1 cellular context compared by ENCODE assay signal in genomic region chr10:50623299-50624153, GRCh38.
TF ChIP-seq lines count a peak whose summit lies in the region.

TSS of gene SGMS1 (minus strand) at chr10:50623956. CDS start at chr10:50344114, 279,842 bp downstream.

TF ChIP-seq in HepG2, 621 proteins besides CTCF, POLR2A, EP300 and RAD21 (continued from another document and continues in another):
- TF ChIP-seq, protein P1, sequence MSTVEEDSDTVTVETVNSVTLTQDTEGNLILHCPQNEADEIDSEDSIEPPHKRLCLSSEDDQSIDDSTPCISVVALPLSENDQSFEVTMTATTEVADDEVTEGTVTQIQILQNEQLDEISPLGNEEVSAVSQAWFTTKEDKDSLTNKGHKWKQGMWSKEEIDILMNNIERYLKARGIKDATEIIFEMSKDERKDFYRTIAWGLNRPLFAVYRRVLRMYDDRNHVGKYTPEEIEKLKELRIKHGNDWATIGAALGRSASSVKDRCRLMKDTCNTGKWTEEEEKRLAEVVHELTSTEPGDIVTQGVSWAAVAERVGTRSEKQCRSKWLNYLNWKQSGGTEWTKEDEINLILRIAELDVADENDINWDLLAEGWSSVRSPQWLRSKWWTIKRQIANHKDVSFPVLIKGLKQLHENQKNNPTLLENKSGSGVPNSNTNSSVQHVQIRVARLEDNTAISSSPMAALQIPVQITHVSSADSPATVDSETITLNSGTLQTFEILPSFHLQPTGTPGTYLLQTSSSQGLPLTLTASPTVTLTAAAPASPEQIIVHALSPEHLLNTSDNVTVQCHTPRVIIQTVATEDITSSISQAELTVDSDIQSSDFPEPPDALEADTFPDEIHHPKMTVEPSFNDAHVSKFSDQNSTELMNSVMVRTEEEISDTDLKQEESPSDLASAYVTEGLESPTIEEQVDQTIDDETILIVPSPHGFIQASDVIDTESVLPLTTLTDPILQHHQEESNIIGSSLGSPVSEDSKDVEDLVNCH (CRISPR knock-in tag; IDR thresholded peaks at IDR 0.05): no peak
- TF ChIP-seq SYNCRIP (IDR thresholded peaks at IDR 0.05; ENCODE audit: insufficient read depth, low read depth, low read length): no peak
- TF ChIP-seq, protein P2, sequence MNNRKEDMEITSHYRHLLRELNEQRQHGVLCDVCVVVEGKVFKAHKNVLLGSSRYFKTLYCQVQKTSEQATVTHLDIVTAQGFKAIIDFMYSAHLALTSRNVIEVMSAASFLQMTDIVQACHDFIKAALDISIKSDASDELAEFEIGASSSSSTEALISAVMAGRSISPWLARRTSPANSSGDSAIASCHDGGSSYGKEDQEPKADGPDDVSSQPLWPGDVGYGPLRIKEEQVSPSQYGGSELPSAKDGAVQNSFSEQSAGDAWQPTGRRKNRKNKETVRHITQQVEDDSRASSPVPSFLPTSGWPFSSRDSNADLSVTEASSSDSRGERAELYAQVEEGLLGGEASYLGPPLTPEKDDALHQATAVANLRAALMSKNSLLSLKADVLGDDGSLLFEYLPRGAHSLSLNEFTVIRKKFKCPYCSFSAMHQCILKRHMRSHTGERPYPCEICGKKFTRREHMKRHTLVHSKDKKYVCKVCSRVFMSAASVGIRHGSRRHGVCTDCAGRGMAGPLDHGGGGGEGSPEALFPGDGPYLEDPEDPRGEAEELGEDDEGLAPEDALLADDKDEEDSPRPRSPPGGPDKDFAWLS (CRISPR knock-in tag; IDR thresholded peaks at IDR 0.05; ENCODE audit: borderline replicate concordance): no peak
- TF ChIP-seq ZBTB7B (CRISPR knock-in tag; IDR thresholded peaks at IDR 0.05): no peak
- peak; percentile 16; the same call in 1 of the 2 replicates for TF ChIP-seq ZNF224 (CRISPR knock-in tag; IDR thresholded peaks at IDR 0.05)
- TF ChIP-seq ZNF484 (CRISPR knock-in tag; IDR thresholded peaks at IDR 0.05; ENCODE audit: borderline replicate concordance, low read depth): no peak
- peak; percentile 68; the same call in 1 of the 2 replicates for TF ChIP-seq TAF1 (CRISPR knock-in tag; IDR thresholded peaks at IDR 0.05)
- TF ChIP-seq TERF1 (CRISPR knock-in tag; IDR thresholded peaks at IDR 0.05): no peak
- TF ChIP-seq ZNF468 (CRISPR knock-in tag; IDR thresholded peaks at IDR 0.05): no peak
- peak; percentile 57 for TF ChIP-seq POLR2AphosphoS5 (IDR thresholded peaks at IDR 0.05; ENCODE audit: low read depth, low read length)
- TF ChIP-seq ZSCAN29 (CRISPR knock-in tag; conservative IDR thresholded peaks at IDR 0.05): 0 out of 2 replicates have a peak, but pooled peaks have one; percentile 27
- 0 out of 2 replicates have a peak, but pooled peaks have one; percentile 27 for TF ChIP-seq RXRB (CRISPR knock-in tag; IDR thresholded peaks at IDR 0.05; ENCODE audit: borderline replicate concordance)
- TF ChIP-seq ZNF878 (CRISPR knock-in tag; IDR thresholded peaks at IDR 0.05): 0 out of 2 replicates have a peak, but pooled peaks have one; percentile 5
- no peak for TF ChIP-seq CREM (IDR thresholded peaks at IDR 0.05)
- TF ChIP-seq CREM (CRISPR knock-in tag; IDR thresholded peaks at IDR 0.05): no peak
- TF ChIP-seq, protein P3, sequence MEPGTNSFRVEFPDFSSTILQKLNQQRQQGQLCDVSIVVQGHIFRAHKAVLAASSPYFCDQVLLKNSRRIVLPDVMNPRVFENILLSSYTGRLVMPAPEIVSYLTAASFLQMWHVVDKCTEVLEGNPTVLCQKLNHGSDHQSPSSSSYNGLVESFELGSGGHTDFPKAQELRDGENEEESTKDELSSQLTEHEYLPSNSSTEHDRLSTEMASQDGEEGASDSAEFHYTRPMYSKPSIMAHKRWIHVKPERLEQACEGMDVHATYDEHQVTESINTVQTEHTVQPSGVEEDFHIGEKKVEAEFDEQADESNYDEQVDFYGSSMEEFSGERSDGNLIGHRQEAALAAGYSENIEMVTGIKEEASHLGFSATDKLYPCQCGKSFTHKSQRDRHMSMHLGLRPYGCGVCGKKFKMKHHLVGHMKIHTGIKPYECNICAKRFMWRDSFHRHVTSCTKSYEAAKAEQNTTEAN (CRISPR knock-in tag; conservative IDR thresholded peaks at IDR 0.05): no peak; the same call in 1 of the 2 replicates
- TF ChIP-seq ZNF652 (CRISPR knock-in tag; IDR thresholded peaks at IDR 0.05; ENCODE audit: borderline replicate concordance, low read depth): no peak
- no peak for TF ChIP-seq PLSCR1 (CRISPR knock-in tag; IDR thresholded peaks at IDR 0.05; ENCODE audit: borderline replicate concordance)
- no peak for TF ChIP-seq ZBTB21 (CRISPR knock-in tag; IDR thresholded peaks at IDR 0.05)
- no peak for TF ChIP-seq ZFP36 (IDR thresholded peaks at IDR 0.05; ENCODE audit: borderline replicate concordance, low read depth, low read length, partially characterized antibody)
- no peak for TF ChIP-seq HHEX (CRISPR knock-in tag; IDR thresholded peaks at IDR 0.05)
- no peak for TF ChIP-seq DNMT3B (CRISPR knock-in tag; conservative IDR thresholded peaks at IDR 0.05)
- no peak for TF ChIP-seq ZNF282 (IDR thresholded peaks at IDR 0.05; ENCODE audit: partially characterized antibody)
- TF ChIP-seq HNF4A (CRISPR knock-in tag; IDR thresholded peaks at IDR 0.05): no peak
- TF ChIP-seq TP53 (CRISPR knock-in tag; conservative IDR thresholded peaks at IDR 0.05): no peak
- TF ChIP-seq FIP1L1 (IDR thresholded peaks at IDR 0.05; ENCODE audit: borderline replicate concordance, insufficient read depth, low read depth, low read length): no peak
- TF ChIP-seq ZNF121 (CRISPR knock-in tag; IDR thresholded peaks at IDR 0.05): no peak
- peak; percentile 78; the same call in 1 of the 2 replicates for TF ChIP-seq NAIF1 (CRISPR knock-in tag; IDR thresholded peaks at IDR 0.05; ENCODE audit: borderline replicate concordance)
- TF ChIP-seq MAFK (conservative IDR thresholded peaks at IDR 0.05 in 1 of 2, IDR thresholded peaks at IDR 0.05 in 1 of 2; ENCODE audit: low read length in 2 of 2): no peak
- peak; percentile 73; the same call in 1 of the 2 replicates for TF ChIP-seq HDAC1 (CRISPR knock-in tag; IDR thresholded peaks at IDR 0.05)
- TF ChIP-seq, protein P4, sequence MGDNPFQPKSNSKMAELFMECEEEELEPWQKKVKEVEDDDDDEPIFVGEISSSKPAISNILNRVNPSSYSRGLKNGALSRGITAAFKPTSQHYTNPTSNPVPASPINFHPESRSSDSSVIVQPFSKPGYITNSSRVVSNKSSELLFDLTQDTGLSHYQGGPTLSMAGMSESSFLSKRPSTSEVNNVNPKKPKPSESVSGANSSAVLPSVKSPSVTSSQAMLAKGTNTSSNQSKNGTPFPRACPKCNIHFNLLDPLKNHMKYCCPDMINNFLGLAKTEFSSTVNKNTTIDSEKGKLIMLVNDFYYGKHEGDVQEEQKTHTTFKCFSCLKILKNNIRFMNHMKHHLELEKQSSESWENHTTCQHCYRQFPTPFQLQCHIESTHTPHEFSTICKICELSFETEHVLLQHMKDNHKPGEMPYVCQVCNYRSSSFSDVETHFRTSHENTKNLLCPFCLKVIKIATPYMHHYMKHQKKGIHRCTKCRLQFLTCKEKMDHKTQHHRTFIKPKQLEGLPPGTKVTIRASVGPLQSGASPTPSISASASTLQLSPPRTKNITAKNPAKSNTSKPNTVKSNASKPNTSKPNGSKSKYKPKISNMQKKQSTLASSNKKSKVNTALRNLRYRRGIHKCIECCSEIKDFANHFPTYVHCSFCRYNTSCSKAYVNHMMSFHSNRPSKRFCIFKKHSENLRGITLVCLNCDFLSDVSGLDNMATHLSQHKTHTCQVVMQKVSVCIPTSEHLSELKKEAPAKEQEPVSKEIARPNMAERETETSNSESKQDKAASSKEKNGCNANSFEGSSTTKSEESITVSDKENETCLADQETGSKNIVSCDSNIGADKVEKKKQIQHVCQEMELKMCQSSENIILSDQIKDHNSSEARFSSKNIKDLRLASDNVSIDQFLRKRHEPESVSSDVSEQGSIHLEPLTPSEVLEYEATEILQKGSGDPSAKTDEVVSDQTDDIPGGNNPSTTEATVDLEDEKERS (CRISPR knock-in tag; IDR thresholded peaks at IDR 0.05): no peak
- TF ChIP-seq ZSCAN22 (CRISPR knock-in tag; IDR thresholded peaks at IDR 0.05): no peak
- TF ChIP-seq ZNF143 (CRISPR knock-in tag; IDR thresholded peaks at IDR 0.05): no peak
- TF ChIP-seq, protein P5, sequence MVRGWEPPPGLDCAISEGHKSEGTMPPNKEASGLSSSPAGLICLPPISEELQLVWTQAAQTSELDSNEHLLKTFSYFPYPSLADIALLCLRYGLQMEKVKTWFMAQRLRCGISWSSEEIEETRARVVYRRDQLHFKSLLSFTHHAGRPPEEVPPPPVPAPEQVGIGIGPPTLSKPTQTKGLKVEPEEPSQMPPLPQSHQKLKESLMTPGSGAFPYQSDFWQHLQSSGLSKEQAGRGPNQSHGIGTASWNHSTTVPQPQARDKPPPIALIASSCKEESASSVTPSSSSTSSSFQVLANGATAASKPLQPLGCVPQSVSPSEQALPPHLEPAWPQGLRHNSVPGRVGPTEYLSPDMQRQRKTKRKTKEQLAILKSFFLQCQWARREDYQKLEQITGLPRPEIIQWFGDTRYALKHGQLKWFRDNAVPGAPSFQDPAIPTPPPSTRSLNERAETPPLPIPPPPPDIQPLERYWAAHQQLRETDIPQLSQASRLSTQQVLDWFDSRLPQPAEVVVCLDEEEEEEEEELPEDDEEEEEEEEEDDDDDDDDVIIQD (CRISPR knock-in tag; IDR thresholded peaks at IDR 0.05; ENCODE audit: low read depth): no peak
- no peak for TF ChIP-seq SIX1 (CRISPR knock-in tag; IDR thresholded peaks at IDR 0.05; ENCODE audit: borderline replicate concordance)
- TF ChIP-seq MZF1 (CRISPR knock-in tag; IDR thresholded peaks at IDR 0.05; ENCODE audit: borderline replicate concordance): no peak
- no peak for TF ChIP-seq TARDBP (CRISPR knock-in tag; IDR thresholded peaks at IDR 0.05)
- 0 out of 2 replicates have a peak, but pooled peaks have one; percentile 57 for TF ChIP-seq ZNF615 (CRISPR knock-in tag; IDR thresholded peaks at IDR 0.05; ENCODE audit: borderline replicate concordance)
- TF ChIP-seq PTBP1 (IDR thresholded peaks at IDR 0.05; ENCODE audit: low read depth, low read length, poor library complexity, severe bottlenecking): no peak
- TF ChIP-seq ZSCAN20 (CRISPR knock-in tag; IDR thresholded peaks at IDR 0.05; ENCODE audit: borderline replicate concordance): no peak
- TF ChIP-seq HMGA1 (CRISPR knock-in tag; conservative IDR thresholded peaks at IDR 0.05): no peak
- TF ChIP-seq, protein P6, sequence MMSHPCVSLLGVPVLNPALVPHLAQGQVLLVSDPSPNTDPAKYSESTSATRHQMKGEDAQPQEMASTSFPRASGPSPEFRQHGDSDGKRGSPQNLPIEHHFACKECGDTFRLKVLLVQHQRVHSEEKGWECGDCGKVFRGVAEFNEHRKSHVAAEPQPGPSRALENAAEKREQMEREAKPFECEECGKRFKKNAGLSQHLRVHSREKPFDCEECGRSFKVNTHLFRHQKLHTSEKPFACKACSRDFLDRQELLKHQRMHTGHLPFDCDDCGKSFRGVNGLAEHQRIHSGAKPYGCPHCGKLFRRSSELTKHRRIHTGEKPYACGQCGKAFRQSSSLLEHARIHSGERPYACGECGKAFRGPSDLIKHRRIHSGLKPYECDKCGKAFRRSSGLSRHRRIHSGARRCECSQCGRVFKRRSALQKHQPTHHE (CRISPR knock-in tag; IDR thresholded peaks at IDR 0.05; ENCODE audit: borderline replicate concordance): no peak
- no peak for TF ChIP-seq ZFP37 (CRISPR knock-in tag; IDR thresholded peaks at IDR 0.05; ENCODE audit: borderline replicate concordance)
- TF ChIP-seq, protein P7, sequence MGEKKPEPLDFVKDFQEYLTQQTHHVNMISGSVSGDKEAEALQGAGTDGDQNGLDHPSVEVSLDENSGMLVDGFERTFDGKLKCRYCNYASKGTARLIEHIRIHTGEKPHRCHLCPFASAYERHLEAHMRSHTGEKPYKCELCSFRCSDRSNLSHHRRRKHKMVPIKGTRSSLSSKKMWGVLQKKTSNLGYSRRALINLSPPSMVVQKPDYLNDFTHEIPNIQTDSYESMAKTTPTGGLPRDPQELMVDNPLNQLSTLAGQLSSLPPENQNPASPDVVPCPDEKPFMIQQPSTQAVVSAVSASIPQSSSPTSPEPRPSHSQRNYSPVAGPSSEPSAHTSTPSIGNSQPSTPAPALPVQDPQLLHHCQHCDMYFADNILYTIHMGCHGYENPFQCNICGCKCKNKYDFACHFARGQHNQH (CRISPR knock-in tag; IDR thresholded peaks at IDR 0.05): no peak
- TF ChIP-seq ZNF614 (CRISPR knock-in tag; IDR thresholded peaks at IDR 0.05; ENCODE audit: borderline replicate concordance): no peak
- no peak for TF ChIP-seq ZNF816 (CRISPR knock-in tag; IDR thresholded peaks at IDR 0.05; ENCODE audit: borderline replicate concordance)
- no peak for TF ChIP-seq ZNF879 (CRISPR knock-in tag; IDR thresholded peaks at IDR 0.05)
- TF ChIP-seq ZNF556 (CRISPR knock-in tag; IDR thresholded peaks at IDR 0.05; ENCODE audit: borderline replicate concordance): peak; percentile 20; the same call in 1 of the 2 replicates
- no peak for TF ChIP-seq TBX3 (IDR thresholded peaks at IDR 0.05; ENCODE audit: borderline replicate concordance)
- peak; percentile 30; the same call in 1 of the 2 replicates for TF ChIP-seq DMAP1 (CRISPR knock-in tag; IDR thresholded peaks at IDR 0.05)
- no peak for TF ChIP-seq RBAK (CRISPR knock-in tag; IDR thresholded peaks at IDR 0.05)
- TF ChIP-seq XBP1 (CRISPR knock-in tag; IDR thresholded peaks at IDR 0.05): no peak
- peak; percentile 57; the same call in 1 of the 2 replicates for TF ChIP-seq MIER3 (CRISPR knock-in tag; IDR thresholded peaks at IDR 0.05; ENCODE audit: borderline replicate concordance)
- TF ChIP-seq CCDC6 (CRISPR knock-in tag; IDR thresholded peaks at IDR 0.05): 0 out of 2 replicates have a peak, but pooled peaks have one; percentile 37
- TF ChIP-seq SCMH1 (CRISPR knock-in tag; IDR thresholded peaks at IDR 0.05; ENCODE audit: borderline replicate concordance): no peak
- TF ChIP-seq HES4 (CRISPR knock-in tag; IDR thresholded peaks at IDR 0.05; ENCODE audit: borderline replicate concordance): no peak; the same call in 1 of the 2 replicates
- TF ChIP-seq GZF1 (CRISPR knock-in tag; IDR thresholded peaks at IDR 0.05): no peak
- no peak for TF ChIP-seq MYPOP (CRISPR knock-in tag; IDR thresholded peaks at IDR 0.05)
